In the genomic region with DNA sequence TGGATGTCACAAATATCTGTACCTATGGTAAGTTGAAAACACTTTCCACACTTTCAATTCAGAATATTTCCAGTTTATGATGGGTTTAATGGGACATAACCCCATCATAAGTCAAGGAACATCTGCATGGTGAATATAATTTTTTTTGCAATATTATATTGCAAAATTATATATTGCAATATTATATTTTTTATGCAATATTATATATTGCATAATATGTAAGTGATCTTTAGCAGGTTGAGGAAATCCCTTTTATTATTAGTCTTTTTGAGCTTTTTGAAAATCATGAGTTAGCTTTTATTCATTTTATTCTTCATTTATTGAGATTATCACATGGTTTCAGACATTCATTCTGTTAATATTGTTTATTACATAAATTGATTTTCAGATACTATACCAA, we compare ENCODE assay signal across 28 cellular contexts.
"Had no signal": no experiment of that assay in that cellular context is flagged by ENCODE, and none has a peak within 500 bp of the region (broad histone marks: within the 10 kb centered on the region; RNA-seq: fewer than 3 reads in every experiment).

No MANE protein-coding gene starts in this region.

- H3K27me3 Mint-ChIP-seq: stimulated activated memory B cell treated with anti-CD40 and anti-IgM and Interleukin-4, amounts not matched to agents 10 μg/mL and 1 μg/mL and 100 μg/mL, for 72 hours; stimulated activated naive B cell treated with anti-CD40 and anti-IgM and Interleukin-4, amounts not matched to agents 10 μg/mL and 1 μg/mL and 100 μg/mL, for 72 hours; stimulated activated naive CD8-positive, alpha-beta T cell treated with anti-CD3 and anti-CD28 coated beads, Interleukin-15, Interleukin-2, amounts not matched to agents 100 ng/mL and 50 ng/mL, for 24 hours; type B pancreatic cell had no signal

- H3K36me3 ChIP-seq: stomach, suprapubic skin, thoracic aorta, thyroid gland, tibial artery, tibial nerve, transverse colon, upper lobe of left lung, upper lobe of right lung, uterus, vagina had no signal

- H3K4me1 ChIP-seq: stomach, suprapubic skin, testis, thyroid gland, tibial artery, tibial nerve, transverse colon, upper lobe of left lung, upper lobe of right lung, uterus, vagina had no signal

- DNase-seq: stimulated activated CD4-positive, alpha-beta T cell treated with anti-CD3 and anti-CD28 coated beads, Interleukin-2, amount 100 ng/mL, for 48 hours; stimulated activated CD4-positive, alpha-beta T cell treated with anti-CD3 and anti-CD28 coated beads, Interleukin-4, amount 100 ng/mL, for 24 hours; stimulated activated CD4-positive, alpha-beta T cell treated with anti-CD3 and anti-CD28 coated beads, Interleukin-4, amount 100 ng/mL, for 4 hours; stimulated activated CD8-positive, alpha-beta memory T cell treated with anti-CD3 and anti-CD28 coated beads, Interleukin-4, amount 100 ng/mL, for 48 hours; stimulated activated naive B cell treated with anti-CD40 and anti-IgM and Interleukin-4, amounts not matched to agents 10 μg/mL and 1 μg/mL and 100 μg/mL, for 72 hours; stimulated activated naive CD4-positive, alpha-beta T cell; stimulated activated naive CD4-positive, alpha-beta T cell treated with Interleukin-2 at 50 U/mL for 16 hours; stimulated activated naive CD8-positive, alpha-beta T cell treated with anti-CD3 and anti-CD28 coated beads, Interleukin-15, amount 100 ng/mL, for 72 hours; stimulated activated naive CD8-positive, alpha-beta T cell treated with anti-CD3 and anti-CD28 coated beads, Interleukin-15, Interleukin-2, amounts not matched to agents 100 U/mL and 50 U/mL, for 24 hours; stomach; substantia nigra; testis; thyroid gland; tibial artery; transverse colon; trophoblast cell; upper lobe of left lung; upper lobe of right lung; uterus had no signal

- H3K9me3 Mint-ChIP-seq: stimulated activated naive CD8-positive, alpha-beta T cell treated with anti-CD3 and anti-CD28 coated beads, Interleukin-15, amount 100 ng/mL, for 72 hours; type B pancreatic cell had no signal

- H3K27ac ChIP-seq: stomach, suprapubic skin, testis, thoracic aorta, thyroid gland, tibial artery, tibial nerve, transverse colon, upper lobe of left lung, upper lobe of right lung, uterus, vagina had no signal

- ATAC-seq: stimulated activated effector memory CD8-positive, alpha-beta T cell treated with anti-CD3 and anti-CD28 coated beads, Interleukin-12 subunit alpha, Interleukin-12 subunit beta, amount 100 ng/mL, for 72 hours; stimulated activated memory B cell treated with anti-CD40 and anti-IgM and Interleukin-4, amounts not matched to agents 10 μg/mL and 1 μg/mL and 100 μg/mL, for 72 hours; stimulated activated naive B cell treated with anti-CD40 and anti-IgM and Interleukin-4, amounts not matched to agents 10 μg/mL and 1 μg/mL and 100 μg/mL, for 72 hours; stimulated activated naive CD8-positive, alpha-beta T cell treated with anti-CD3 and anti-CD28 coated beads, Interleukin-15, amount 100 ng/mL, for 72 hours; stimulated activated naive CD8-positive, alpha-beta T cell treated with anti-CD3 and anti-CD28 coated beads, Interleukin-15, Interleukin-2, amounts not matched to agents 100 U/mL and 50 U/mL, for 24 hours; upper lobe of right lung had no signal

- H3K27me3 ChIP-seq: stomach, suprapubic skin, testis, thyroid gland, tibial artery, tibial nerve, transverse colon, upper lobe of left lung, upper lobe of right lung, uterus, vagina had no signal

- H3K4me1 Mint-ChIP-seq: stimulated activated effector memory CD8-positive, alpha-beta T cell treated with anti-CD3 and anti-CD28 coated beads, Interleukin-12 subunit alpha, Interleukin-12 subunit beta, amount 100 ng/mL, for 72 hours; stimulated activated memory B cell treated with anti-CD40 and anti-IgM and Interleukin-4, amounts not matched to agents 10 μg/mL and 1 μg/mL and 100 μg/mL, for 72 hours; stimulated activated naive B cell treated with anti-CD40 and anti-IgM and Interleukin-4, amounts not matched to agents 10 μg/mL and 1 μg/mL and 100 μg/mL, for 72 hours; stimulated activated naive CD8-positive, alpha-beta T cell treated with anti-CD3 and anti-CD28 coated beads, Interleukin-15, amount 100 ng/mL, for 72 hours had no signal

- H3K36me3 Mint-ChIP-seq: stimulated activated effector memory CD8-positive, alpha-beta T cell treated with anti-CD3 and anti-CD28 coated beads, Interleukin-12 subunit alpha, Interleukin-12 subunit beta, amount 100 ng/mL, for 72 hours; stimulated activated memory B cell treated with anti-CD40 and anti-IgM and Interleukin-4, amounts not matched to agents 10 μg/mL and 1 μg/mL and 100 μg/mL, for 72 hours; stimulated activated naive B cell treated with anti-CD40 and anti-IgM and Interleukin-4, amounts not matched to agents 10 μg/mL and 1 μg/mL and 100 μg/mL, for 72 hours; type B pancreatic cell had no signal

- H3K27ac Mint-ChIP-seq: stimulated activated effector memory CD8-positive, alpha-beta T cell treated with anti-CD3 and anti-CD28 coated beads, Interleukin-12 subunit alpha, Interleukin-12 subunit beta, amount 100 ng/mL, for 72 hours; stimulated activated memory B cell treated with anti-CD40 and anti-IgM and Interleukin-4, amounts not matched to agents 10 μg/mL and 1 μg/mL and 100 μg/mL, for 72 hours; stimulated activated naive B cell treated with anti-CD40 and anti-IgM and Interleukin-4, amounts not matched to agents 10 μg/mL and 1 μg/mL and 100 μg/mL, for 72 hours; stimulated activated naive CD8-positive, alpha-beta T cell treated with anti-CD3 and anti-CD28 coated beads, Interleukin-15, amount 100 ng/mL, for 72 hours; stimulated activated naive CD8-positive, alpha-beta T cell treated with anti-CD3 and anti-CD28 coated beads, Interleukin-15, Interleukin-2, amounts not matched to agents 100 ng/mL and 50 ng/mL, for 24 hours; type B pancreatic cell had no signal

- H3K4me3 Mint-ChIP-seq: stimulated activated effector memory CD8-positive, alpha-beta T cell treated with anti-CD3 and anti-CD28 coated beads, Interleukin-12 subunit alpha, Interleukin-12 subunit beta, amount 100 ng/mL, for 72 hours; stimulated activated memory B cell treated with anti-CD40 and anti-IgM and Interleukin-4, amounts not matched to agents 10 μg/mL and 1 μg/mL and 100 μg/mL, for 72 hours; stimulated activated naive B cell treated with anti-CD40 and anti-IgM and Interleukin-4, amounts not matched to agents 10 μg/mL and 1 μg/mL and 100 μg/mL, for 72 hours; stimulated activated naive CD8-positive, alpha-beta T cell treated with anti-CD3 and anti-CD28 coated beads, Interleukin-15, amount 100 ng/mL, for 72 hours; stimulated activated naive CD8-positive, alpha-beta T cell treated with anti-CD3 and anti-CD28 coated beads, Interleukin-15, Interleukin-2, amounts not matched to agents 100 ng/mL and 50 ng/mL, for 24 hours; type B pancreatic cell had no signal

- FAIRE-seq: urothelium cell line had no signal

- H3K4me3 ChIP-seq: stomach, suprapubic skin, testis, thoracic aorta, thyroid gland, tibial artery, tibial nerve, transverse colon, upper lobe of left lung, upper lobe of right lung, uterus, vagina had no signal

- H3K9me3 ChIP-seq: stomach, suprapubic skin, testis, thoracic aorta, thyroid gland, tibial artery, transverse colon, upper lobe of left lung, upper lobe of right lung, uterus, vagina had no signal
